Comparison of ENCODE assay signal across 15 cellular contexts in the genomic region with DNA sequence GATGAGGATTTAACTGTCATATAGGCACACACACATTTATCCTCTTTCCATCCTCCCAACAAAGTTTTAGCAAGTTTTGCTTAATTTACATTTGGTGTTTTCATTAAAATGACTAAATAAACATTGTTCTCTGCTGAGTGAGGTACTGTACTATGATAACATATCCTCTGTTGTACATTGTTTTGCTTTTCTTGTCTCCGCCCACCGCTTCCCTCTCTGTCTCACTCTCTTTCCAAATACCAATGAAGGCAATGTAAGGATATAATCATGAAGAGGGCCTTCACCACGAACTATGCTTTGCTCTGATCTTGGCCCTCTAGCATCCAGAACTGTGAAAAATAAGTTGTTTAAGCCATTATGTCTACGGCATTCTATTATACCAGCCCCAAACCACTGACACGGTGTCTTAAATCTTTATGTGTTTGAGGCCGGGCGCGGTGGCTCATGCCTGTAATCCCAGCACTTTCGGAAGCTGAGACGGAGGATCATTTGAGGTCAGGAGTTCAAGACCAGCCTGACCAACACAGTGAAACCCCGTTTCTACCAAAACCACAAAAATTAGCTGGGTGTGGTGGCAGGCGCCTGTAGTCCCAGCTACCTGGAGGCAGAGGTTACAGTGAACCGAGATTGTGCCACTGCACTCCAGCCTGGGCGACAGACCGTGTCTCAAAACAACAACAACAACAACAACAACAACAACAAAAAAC.
"Had no signal": no experiment of that assay in that cellular context is flagged by ENCODE, and none has a peak within 500 bp of the region (broad histone marks: within the 10 kb centered on the region; RNA-seq: fewer than 3 reads in every experiment).

No MANE protein-coding gene starts in this region.

- H3K9me3 ChIP-seq: colonic mucosa, thyroid gland had no signal

- ATAC-seq: foreskin keratinocyte; stimulated activated memory B cell treated with anti-CD40 and anti-IgM and Interleukin-4, amounts not matched to agents 10 μg/mL and 1 μg/mL and 100 μg/mL, for 72 hours had no signal

- H3K4me1 ChIP-seq: colonic mucosa, parathyroid adenoma, thyroid gland had no signal

- H3K4me3 Mint-ChIP-seq: activated CD4-positive, alpha-beta memory T cell treated with anti-CD3 and anti-CD28 coated beads for 36 hours; activated naive CD4-positive, alpha-beta T cell treated with anti-CD3 and anti-CD28 coated beads, Interleukin-2, amount 10 ng/mL, durations not matched to agents 7 days and 5 days; activated T-cell treated with anti-CD3 and anti-CD28 coated beads, Interleukin-2, amount 50 U/mL, for 24 hours; naive B cell; stimulated activated memory B cell treated with anti-CD40 and anti-IgM and Interleukin-4, amounts not matched to agents 10 μg/mL and 1 μg/mL and 100 μg/mL, for 72 hours; T-helper 2 cell treated with Interferon-gamma antibody and Interleukin-4, amounts not matched to agents 5 μg/mL and 100 μg/mL, for 36 hours had no signal

- H3K9me3 Mint-ChIP-seq: activated CD4-positive, alpha-beta memory T cell treated with anti-CD3 and anti-CD28 coated beads for 36 hours; activated naive CD4-positive, alpha-beta T cell treated with anti-CD3 and anti-CD28 coated beads, Interleukin-2, amount 10 ng/mL, durations not matched to agents 7 days and 5 days; activated T-cell treated with anti-CD3 and anti-CD28 coated beads, Interleukin-2, amount 50 U/mL, for 24 hours; naive B cell; stimulated activated memory B cell treated with anti-CD40 and anti-IgM and Interleukin-4, amounts not matched to agents 10 μg/mL and 1 μg/mL and 100 μg/mL, for 72 hours; T-helper 2 cell treated with Interferon-gamma antibody and Interleukin-4, amounts not matched to agents 5 μg/mL and 100 μg/mL, for 36 hours had no signal

- H3K27me3 Mint-ChIP-seq: activated CD4-positive, alpha-beta memory T cell treated with anti-CD3 and anti-CD28 coated beads for 36 hours; activated naive CD4-positive, alpha-beta T cell treated with anti-CD3 and anti-CD28 coated beads, Interleukin-2, amount 10 ng/mL, durations not matched to agents 7 days and 5 days; naive B cell; stimulated activated memory B cell treated with anti-CD40 and anti-IgM and Interleukin-4, amounts not matched to agents 10 μg/mL and 1 μg/mL and 100 μg/mL, for 72 hours had no signal

- H3K27me3 ChIP-seq: colonic mucosa, foreskin keratinocyte, thyroid gland had no signal

- H3K27ac ChIP-seq: colonic mucosa, foreskin keratinocyte, parathyroid adenoma, thyroid gland had no signal

- DNase-seq: activated CD4-positive, alpha-beta memory T cell treated with anti-CD3 and anti-CD28 coated beads for 36 hours; activated naive CD4-positive, alpha-beta T cell treated with anti-CD3 and anti-CD28 coated beads, Interleukin-2, amount 10 ng/mL, durations not matched to agents 7 days and 5 days; activated T-cell treated with anti-CD3 and anti-CD28 coated beads, Interleukin-2, amount 50 U/mL, for 24 hours; caudate nucleus; colonic mucosa; effector CD4-positive, alpha-beta T cell; foreskin keratinocyte; head of caudate nucleus; mammary epithelial cell; naive B cell; SW 1271; thyroid gland had no signal

- H3K4me1 Mint-ChIP-seq: naive B cell; stimulated activated memory B cell treated with anti-CD40 and anti-IgM and Interleukin-4, amounts not matched to agents 10 μg/mL and 1 μg/mL and 100 μg/mL, for 72 hours had no signal

- H3K4me3 ChIP-seq: colonic mucosa, thyroid gland had no signal

- H3K27ac Mint-ChIP-seq: activated CD4-positive, alpha-beta memory T cell treated with anti-CD3 and anti-CD28 coated beads for 36 hours; activated naive CD4-positive, alpha-beta T cell treated with anti-CD3 and anti-CD28 coated beads, Interleukin-2, amount 10 ng/mL, durations not matched to agents 7 days and 5 days; activated T-cell treated with anti-CD3 and anti-CD28 coated beads, Interleukin-2, amount 50 U/mL, for 24 hours; naive B cell; stimulated activated memory B cell treated with anti-CD40 and anti-IgM and Interleukin-4, amounts not matched to agents 10 μg/mL and 1 μg/mL and 100 μg/mL, for 72 hours; T-helper 2 cell treated with Interferon-gamma antibody and Interleukin-4, amounts not matched to agents 5 μg/mL and 100 μg/mL, for 36 hours had no signal

- H3K36me3 ChIP-seq: colonic mucosa, thyroid gland had no signal

- H3K36me3 Mint-ChIP-seq: activated CD4-positive, alpha-beta memory T cell treated with anti-CD3 and anti-CD28 coated beads for 36 hours; activated naive CD4-positive, alpha-beta T cell treated with anti-CD3 and anti-CD28 coated beads, Interleukin-2, amount 10 ng/mL, durations not matched to agents 7 days and 5 days; naive B cell; stimulated activated memory B cell treated with anti-CD40 and anti-IgM and Interleukin-4, amounts not matched to agents 10 μg/mL and 1 μg/mL and 100 μg/mL, for 72 hours had no signal
